1 cellular context compared by ENCODE assay signal in the genomic region with DNA sequence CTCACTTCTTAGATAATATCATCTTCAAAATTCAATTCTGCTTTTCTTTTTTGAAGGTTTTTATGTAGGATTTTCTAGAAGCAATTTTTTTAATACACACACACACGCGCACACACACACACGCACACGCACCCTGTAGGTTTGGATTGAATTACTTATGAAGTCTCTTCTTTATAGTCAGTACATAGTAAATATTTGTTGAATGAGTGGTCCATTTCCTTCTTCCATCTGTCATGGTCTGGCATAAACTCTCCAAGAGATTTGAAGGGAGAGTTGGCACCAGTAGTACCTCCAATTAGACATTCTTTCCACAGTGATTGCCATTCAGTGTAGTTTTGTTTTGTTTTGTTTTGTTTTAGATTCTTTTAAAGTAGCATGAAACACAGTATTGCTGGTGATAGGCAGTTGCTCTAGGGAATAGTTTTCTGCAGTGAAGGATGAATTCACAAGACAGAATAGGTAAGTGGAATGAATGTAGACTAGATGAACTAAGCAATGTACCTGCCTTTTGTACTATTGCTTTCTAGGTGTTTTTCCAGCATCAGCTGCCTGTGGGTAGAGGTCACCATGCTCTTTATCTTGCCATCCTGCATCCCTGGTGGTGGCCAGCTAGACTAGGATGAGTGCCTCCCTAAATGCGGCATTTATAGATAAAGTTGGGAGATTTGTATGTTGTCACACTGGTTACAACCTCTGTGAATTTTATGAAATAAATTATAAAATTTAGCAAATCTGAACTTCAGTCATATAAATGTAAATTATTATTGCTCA.
TF ChIP-seq lines count a peak whose summit lies in the region.

No MANE protein-coding gene starts in this region.

TF ChIP-seq in SK-N-SH, 30 proteins besides CTCF, POLR2A, EP300 and RAD21 (continued from another document):
- TF ChIP-seq, protein P1, sequence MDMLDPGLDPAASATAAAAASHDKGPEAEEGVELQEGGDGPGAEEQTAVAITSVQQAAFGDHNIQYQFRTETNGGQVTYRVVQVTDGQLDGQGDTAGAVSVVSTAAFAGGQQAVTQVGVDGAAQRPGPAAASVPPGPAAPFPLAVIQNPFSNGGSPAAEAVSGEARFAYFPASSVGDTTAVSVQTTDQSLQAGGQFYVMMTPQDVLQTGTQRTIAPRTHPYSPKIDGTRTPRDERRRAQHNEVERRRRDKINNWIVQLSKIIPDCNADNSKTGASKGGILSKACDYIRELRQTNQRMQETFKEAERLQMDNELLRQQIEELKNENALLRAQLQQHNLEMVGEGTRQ (IDR thresholded peaks at IDR 0.05; ENCODE audit: borderline replicate concordance, low read depth, low read length), result no peak
- TF ChIP-seq, protein P2, sequence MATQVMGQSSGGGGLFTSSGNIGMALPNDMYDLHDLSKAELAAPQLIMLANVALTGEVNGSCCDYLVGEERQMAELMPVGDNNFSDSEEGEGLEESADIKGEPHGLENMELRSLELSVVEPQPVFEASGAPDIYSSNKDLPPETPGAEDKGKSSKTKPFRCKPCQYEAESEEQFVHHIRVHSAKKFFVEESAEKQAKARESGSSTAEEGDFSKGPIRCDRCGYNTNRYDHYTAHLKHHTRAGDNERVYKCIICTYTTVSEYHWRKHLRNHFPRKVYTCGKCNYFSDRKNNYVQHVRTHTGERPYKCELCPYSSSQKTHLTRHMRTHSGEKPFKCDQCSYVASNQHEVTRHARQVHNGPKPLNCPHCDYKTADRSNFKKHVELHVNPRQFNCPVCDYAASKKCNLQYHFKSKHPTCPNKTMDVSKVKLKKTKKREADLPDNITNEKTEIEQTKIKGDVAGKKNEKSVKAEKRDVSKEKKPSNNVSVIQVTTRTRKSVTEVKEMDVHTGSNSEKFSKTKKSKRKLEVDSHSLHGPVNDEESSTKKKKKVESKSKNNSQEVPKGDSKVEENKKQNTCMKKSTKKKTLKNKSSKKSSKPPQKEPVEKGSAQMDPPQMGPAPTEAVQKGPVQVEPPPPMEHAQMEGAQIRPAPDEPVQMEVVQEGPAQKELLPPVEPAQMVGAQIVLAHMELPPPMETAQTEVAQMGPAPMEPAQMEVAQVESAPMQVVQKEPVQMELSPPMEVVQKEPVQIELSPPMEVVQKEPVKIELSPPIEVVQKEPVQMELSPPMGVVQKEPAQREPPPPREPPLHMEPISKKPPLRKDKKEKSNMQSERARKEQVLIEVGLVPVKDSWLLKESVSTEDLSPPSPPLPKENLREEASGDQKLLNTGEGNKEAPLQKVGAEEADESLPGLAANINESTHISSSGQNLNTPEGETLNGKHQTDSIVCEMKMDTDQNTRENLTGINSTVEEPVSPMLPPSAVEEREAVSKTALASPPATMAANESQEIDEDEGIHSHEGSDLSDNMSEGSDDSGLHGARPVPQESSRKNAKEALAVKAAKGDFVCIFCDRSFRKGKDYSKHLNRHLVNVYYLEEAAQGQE (IDR thresholded peaks at IDR 0.05; ENCODE audit: low read depth, low read length), result no peak
- TF ChIP-seq, protein P3, sequence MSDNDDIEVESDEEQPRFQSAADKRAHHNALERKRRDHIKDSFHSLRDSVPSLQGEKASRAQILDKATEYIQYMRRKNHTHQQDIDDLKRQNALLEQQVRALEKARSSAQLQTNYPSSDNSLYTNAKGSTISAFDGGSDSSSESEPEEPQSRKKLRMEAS (IDR thresholded peaks at IDR 0.05; ENCODE audit: low read depth), result 0 out of 2 replicates have a peak, but pooled peaks have one; percentile 42
- TF ChIP-seq YY1 (IDR thresholded peaks at IDR 0.05; ENCODE audit: low read depth) (no peak), CHD2 (IDR thresholded peaks at IDR 0.05; ENCODE audit: low read length, partially characterized antibody) (no peak), RXRA (IDR thresholded peaks at IDR 0.05; ENCODE audit: borderline replicate concordance, low read depth) (no peak), TCF12 (IDR thresholded peaks at IDR 0.05) (peak; percentile 81), POLR2AphosphoS5 (IDR thresholded peaks at IDR 0.05; ENCODE audit: low read depth, low read length) (peak; percentile 33; the same call in 1 of the 2 replicates), NFIC (IDR thresholded peaks at IDR 0.05; ENCODE audit: borderline replicate concordance) (peak; percentile 80), JUND (IDR thresholded peaks at IDR 0.05) (peak; percentile 87), MXI1 (IDR thresholded peaks at IDR 0.05; ENCODE audit: low read depth, low read length) (no peak)
- TF ChIP-seq, protein P4, sequence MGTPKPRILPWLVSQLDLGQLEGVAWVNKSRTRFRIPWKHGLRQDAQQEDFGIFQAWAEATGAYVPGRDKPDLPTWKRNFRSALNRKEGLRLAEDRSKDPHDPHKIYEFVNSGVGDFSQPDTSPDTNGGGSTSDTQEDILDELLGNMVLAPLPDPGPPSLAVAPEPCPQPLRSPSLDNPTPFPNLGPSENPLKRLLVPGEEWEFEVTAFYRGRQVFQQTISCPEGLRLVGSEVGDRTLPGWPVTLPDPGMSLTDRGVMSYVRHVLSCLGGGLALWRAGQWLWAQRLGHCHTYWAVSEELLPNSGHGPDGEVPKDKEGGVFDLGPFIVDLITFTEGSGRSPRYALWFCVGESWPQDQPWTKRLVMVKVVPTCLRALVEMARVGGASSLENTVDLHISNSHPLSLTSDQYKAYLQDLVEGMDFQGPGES (IDR thresholded peaks at IDR 0.05; ENCODE audit: low read depth, low read length), result no peak
- TF ChIP-seq, protein P5, sequence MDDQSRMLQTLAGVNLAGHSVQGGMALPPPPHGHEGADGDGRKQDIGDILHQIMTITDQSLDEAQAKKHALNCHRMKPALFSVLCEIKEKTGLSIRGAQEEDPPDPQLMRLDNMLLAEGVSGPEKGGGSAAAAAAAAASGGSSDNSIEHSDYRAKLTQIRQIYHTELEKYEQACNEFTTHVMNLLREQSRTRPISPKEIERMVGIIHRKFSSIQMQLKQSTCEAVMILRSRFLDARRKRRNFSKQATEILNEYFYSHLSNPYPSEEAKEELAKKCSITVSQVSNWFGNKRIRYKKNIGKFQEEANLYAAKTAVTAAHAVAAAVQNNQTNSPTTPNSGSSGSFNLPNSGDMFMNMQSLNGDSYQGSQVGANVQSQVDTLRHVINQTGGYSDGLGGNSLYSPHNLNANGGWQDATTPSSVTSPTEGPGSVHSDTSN (IDR thresholded peaks at IDR 0.05), result peak; percentile 92
- TF ChIP-seq, protein P6, sequence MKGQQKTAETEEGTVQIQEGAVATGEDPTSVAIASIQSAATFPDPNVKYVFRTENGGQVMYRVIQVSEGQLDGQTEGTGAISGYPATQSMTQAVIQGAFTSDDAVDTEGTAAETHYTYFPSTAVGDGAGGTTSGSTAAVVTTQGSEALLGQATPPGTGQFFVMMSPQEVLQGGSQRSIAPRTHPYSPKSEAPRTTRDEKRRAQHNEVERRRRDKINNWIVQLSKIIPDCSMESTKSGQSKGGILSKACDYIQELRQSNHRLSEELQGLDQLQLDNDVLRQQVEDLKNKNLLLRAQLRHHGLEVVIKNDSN (IDR thresholded peaks at IDR 0.05; ENCODE audit: borderline replicate concordance, low read depth), result no peak
TF ChIP-seq in SK-N-SH: peak in this region for 9.
